11 cellular contexts compared by ENCODE assay signal in genomic region chr17:77163521-77164280, GRCh38. TPM values are rescaled to one million over a fixed set of nuclear protein-coding genes. Genes with fewer than 3 reads are reported as not detected.
A peak's percentile ranks its signal among the peaks of the same experiment; 100 is the strongest.
DNase-seq lines count a peak whose midpoint lies in the region; ATAC-seq and TF ChIP-seq lines count a peak whose summit lies in the region.
"Had no signal": no experiment of that assay in that cellular context is flagged by ENCODE, and none has a peak within 500 bp of the region (broad histone marks: within the 10 kb centered on the region; RNA-seq: fewer than 3 reads in every experiment).

No MANE protein-coding gene starts in this region.

- H3K27ac Mint-ChIP-seq in nephron, result peak overlapping the region; percentile 83 to 93 (median 85)

- no peaks in the 10 kb centered on the region for H3K27me3 Mint-ChIP-seq in nephron (ENCODE audit: low read depth)

- peaks cover 12% of the 10 kb centered on the region for H3K36me3 ChIP-seq in left ventricle myocardium inferior

- H3K9me3 Mint-ChIP-seq in nephron, result peaks cover 13% of the 10 kb centered on the region

- intact Hi-C loops in left ventricle myocardium inferior (cut with micrococcal nuclease), result no loop called here
- intact Hi-C loops in left cardiac atrium (cut with DNase I), result no loop called here

- H3K4me3 Mint-ChIP-seq in nephron, result peak overlapping the region; percentile 10 to 30 (median 28)

- peaks cover 34% of the 10 kb centered on the region for H3K36me3 Mint-ChIP-seq in nephron (ENCODE audit: low read depth)

- peak overlapping the region; percentile 83 for H3K27ac ChIP-seq in left ventricle myocardium inferior (replicated peaks)
- peak overlapping the region; percentile 92 for H3K27ac ChIP-seq in cingulate gyrus (ENCODE audit: low read depth, low read length)
- H3K27ac ChIP-seq: tibial artery had no signal

- no peak for ATAC-seq in left cardiac atrium
- ATAC-seq in GM19395 (IDR thresholded peaks at IDR 0.05; ENCODE audit: unreplicated experiment), result no peak
- no peak for ATAC-seq in HG03025 (IDR thresholded peaks at IDR 0.05; ENCODE audit: low FRiP score, unreplicated experiment)
- ATAC-seq in HG02885 (IDR thresholded peaks at IDR 0.05; ENCODE audit: poor library complexity, unreplicated experiment), result no peak

- peaks cover 20% of the 10 kb centered on the region for H3K9me3 ChIP-seq in left ventricle myocardium inferior (replicated peaks)

- H3K27me3 ChIP-seq in left ventricle myocardium inferior (ENCODE audit: low read depth), result no peaks in the 10 kb centered on the region
- H3K27me3 ChIP-seq: tibial artery had no signal

- peaks cover 75% of the 10 kb centered on the region for H3K4me1 ChIP-seq in left ventricle myocardium inferior

- H3K4me3 ChIP-seq in left ventricle myocardium inferior, result peak overlapping the region; percentile 39
- H3K4me3 ChIP-seq: tibial artery had no signal

- H3K4me1 Mint-ChIP-seq in nephron, result peaks cover 69% of the 10 kb centered on the region

- DNase-seq in left ventricle myocardium inferior (no peak), left cardiac atrium (no peak), dermis blood vessel endothelial cell (no peak)
- DNase-seq: AML-193, T1000, tibial artery had no signal

- TF ChIP-seq CTCF in left ventricle myocardium inferior (IDR thresholded peaks at IDR 0.05; ENCODE audit: borderline replicate concordance) (no peak), nephron (IDR thresholded peaks at IDR 0.05; ENCODE audit: unreplicated experiment in 3 of 3) (no peak)

RNA-seq across cellular contexts. Expression of gene SEC14L1, which starts 22.9 kb away (rescaled TPM):
- 55.5 TPM for total RNA-seq in left ventricle myocardium inferior
- total RNA-seq in left cardiac atrium, result 10 to 100 TPM; 71.6 to 82.2 TPM
- total RNA-seq in dermis blood vessel endothelial cell, result 322 and 488 TPM in 2 replicates
